ENCODE assay signal across 3 cellular contexts in the genomic region with DNA sequence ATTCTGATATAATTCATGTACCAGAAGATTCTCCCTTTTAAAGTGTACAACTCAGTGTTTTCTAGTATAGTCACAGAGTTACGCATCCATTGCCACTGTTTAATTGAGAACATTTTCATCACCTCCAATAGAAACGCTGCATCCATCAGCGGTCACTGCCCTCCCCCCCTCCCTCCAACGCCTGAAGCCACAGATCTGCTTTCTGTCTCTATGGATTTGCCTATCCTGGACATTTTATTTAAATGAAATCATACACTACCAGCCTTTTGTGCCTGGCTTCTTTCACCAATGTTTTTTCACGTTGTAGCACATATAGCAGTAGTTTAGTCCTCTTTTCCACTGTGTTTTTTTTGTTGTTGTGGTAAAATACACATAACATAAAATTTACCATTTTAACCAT.
TF ChIP-seq lines count a peak whose summit lies in the region.

No MANE protein-coding gene starts in this region.

TF ChIP-seq in A549, 52 proteins besides CTCF, POLR2A, EP300 and RAD21:
- no peak for TF ChIP-seq MYC (IDR thresholded peaks at IDR 0.05; ENCODE audit: borderline replicate concordance, low read length)
- no peak for TF ChIP-seq ZFP36 (IDR thresholded peaks at IDR 0.05; ENCODE audit: borderline replicate concordance, partially characterized antibody)
- TF ChIP-seq, protein P1, sequence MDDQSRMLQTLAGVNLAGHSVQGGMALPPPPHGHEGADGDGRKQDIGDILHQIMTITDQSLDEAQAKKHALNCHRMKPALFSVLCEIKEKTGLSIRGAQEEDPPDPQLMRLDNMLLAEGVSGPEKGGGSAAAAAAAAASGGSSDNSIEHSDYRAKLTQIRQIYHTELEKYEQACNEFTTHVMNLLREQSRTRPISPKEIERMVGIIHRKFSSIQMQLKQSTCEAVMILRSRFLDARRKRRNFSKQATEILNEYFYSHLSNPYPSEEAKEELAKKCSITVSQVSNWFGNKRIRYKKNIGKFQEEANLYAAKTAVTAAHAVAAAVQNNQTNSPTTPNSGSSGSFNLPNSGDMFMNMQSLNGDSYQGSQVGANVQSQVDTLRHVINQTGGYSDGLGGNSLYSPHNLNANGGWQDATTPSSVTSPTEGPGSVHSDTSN (IDR thresholded peaks at IDR 0.05), result no peak

TF ChIP-seq in HepG2, 621 proteins besides CTCF, POLR2A, EP300 and RAD21:
- TF ChIP-seq ZNF790 (CRISPR knock-in tag; IDR thresholded peaks at IDR 0.05; ENCODE audit: borderline replicate concordance), result no peak
- no peak for TF ChIP-seq IRX3 (CRISPR knock-in tag; IDR thresholded peaks at IDR 0.05; ENCODE audit: borderline replicate concordance, low read depth)
- no peak for TF ChIP-seq ZNF841 (CRISPR knock-in tag; IDR thresholded peaks at IDR 0.05; ENCODE audit: borderline replicate concordance)
- no peak for TF ChIP-seq SP1 (IDR thresholded peaks at IDR 0.05)
- TF ChIP-seq SP1 (CRISPR knock-in tag; IDR thresholded peaks at IDR 0.05), result no peak
- no peak for TF ChIP-seq CENPBD1 (CRISPR knock-in tag; IDR thresholded peaks at IDR 0.05; ENCODE audit: borderline replicate concordance, low read depth)
- TF ChIP-seq ZBTB7B (CRISPR knock-in tag; IDR thresholded peaks at IDR 0.05), result no peak
- TF ChIP-seq NR1H2 (CRISPR knock-in tag; IDR thresholded peaks at IDR 0.05; ENCODE audit: borderline replicate concordance, low read depth), result no peak
- no peak for TF ChIP-seq ZNF589 (CRISPR knock-in tag; conservative IDR thresholded peaks at IDR 0.05)
- TF ChIP-seq ZNF616 (CRISPR knock-in tag; IDR thresholded peaks at IDR 0.05; ENCODE audit: low read depth), result no peak
- TF ChIP-seq ZNF510 (CRISPR knock-in tag; IDR thresholded peaks at IDR 0.05; ENCODE audit: low read depth), result no peak
- TF ChIP-seq ZNF780A (CRISPR knock-in tag; IDR thresholded peaks at IDR 0.05), result no peak
- no peak for TF ChIP-seq ERF (CRISPR knock-in tag; IDR thresholded peaks at IDR 0.05)
- TF ChIP-seq AFF4 (CRISPR knock-in tag; IDR thresholded peaks at IDR 0.05), result no peak
- no peak for TF ChIP-seq TFE3 (CRISPR knock-in tag; IDR thresholded peaks at IDR 0.05)
- TF ChIP-seq TEAD2 (CRISPR knock-in tag; IDR thresholded peaks at IDR 0.05), result no peak
- TF ChIP-seq ZC3H4 (CRISPR knock-in tag; IDR thresholded peaks at IDR 0.05; ENCODE audit: borderline replicate concordance), result no peak
- TF ChIP-seq ZNF773 (CRISPR knock-in tag; IDR thresholded peaks at IDR 0.05; ENCODE audit: borderline replicate concordance), result no peak
- no peak for TF ChIP-seq PLRG1 (conservative IDR thresholded peaks at IDR 0.05)
TF ChIP-seq in HepG2: peak in this region for 0.

TF ChIP-seq in HEK293T, 16 proteins besides CTCF, POLR2A, EP300 and RAD21:
- TF ChIP-seq TARDBP (IDR thresholded peaks at IDR 0.05) (no peak), FOXA1 (IDR thresholded peaks at IDR 0.05) (no peak), SP1 (IDR thresholded peaks at IDR 0.05) (no peak)
TF ChIP-seq in HEK293T: peak in this region for 0.
